ENCODE assay signal across 13 cellular contexts in the genomic region with DNA sequence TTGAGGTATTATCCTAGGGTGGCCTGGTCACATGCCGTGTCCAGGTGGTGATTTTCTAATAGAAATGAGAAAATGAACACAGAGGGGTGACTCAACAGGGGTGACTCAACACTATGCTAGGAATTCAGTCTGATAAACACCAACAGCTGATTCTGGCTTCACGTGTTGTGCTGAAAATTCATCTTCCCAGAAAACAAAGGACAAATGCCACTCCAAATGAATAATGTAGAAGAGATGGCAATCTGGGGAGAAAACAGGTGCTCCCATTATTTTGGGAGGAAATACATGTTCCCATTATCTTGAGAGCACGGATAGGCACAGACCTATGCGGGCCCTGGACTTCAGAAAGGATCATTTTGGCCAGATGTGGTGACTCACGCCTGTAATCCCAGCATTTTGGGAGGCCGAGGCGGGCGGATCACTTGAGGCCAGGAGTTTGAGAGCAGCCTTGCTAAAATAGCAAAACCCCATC.
DNase-seq lines count a peak whose midpoint lies in the region; ATAC-seq and TF ChIP-seq lines count a peak whose summit lies in the region.
"Had no signal": no experiment of that assay in that cellular context is flagged by ENCODE, and none has a peak within 500 bp of the region (broad histone marks: within the 10 kb centered on the region; RNA-seq: fewer than 3 reads in every experiment).

No MANE protein-coding gene starts in this region.

- no peak for TF ChIP-seq CTCF in foreskin keratinocyte (conservative IDR thresholded peaks at IDR 0.05)

- H3K9me3 ChIP-seq in adipocyte (ENCODE audit: control insufficient read depth, low read length), result no peaks in the 10 kb centered on the region
- no peaks in the 10 kb centered on the region for H3K9me3 ChIP-seq in skeletal muscle satellite cell (replicated peaks; ENCODE audit: low read length)

- H3K27me3 ChIP-seq in adipocyte (replicated peaks; ENCODE audit: control insufficient read depth, insufficient read depth, low read length) (no peaks in the 10 kb centered on the region), foreskin keratinocyte (no peaks in the 10 kb centered on the region), skeletal muscle satellite cell (ENCODE audit: control insufficient read depth, insufficient read depth, low read length) (no peaks in the 10 kb centered on the region)
- H3K27me3 ChIP-seq: neural progenitor cell had no signal

- H3K4me3 ChIP-seq in adipocyte (ENCODE audit: low read length), result no peak overlapping the region
- H3K4me3 ChIP-seq in skeletal muscle satellite cell (ENCODE audit: low read length), result no peak overlapping the region
- H3K4me3 ChIP-seq: neural progenitor cell had no signal

- no peak overlapping the region for H3K9ac ChIP-seq in adipocyte (ENCODE audit: low read length)
- H3K9ac ChIP-seq in skeletal muscle satellite cell (ENCODE audit: low read depth, low read length), result peak overlapping the region; percentile 44
- H3K9ac ChIP-seq: neural progenitor cell had no signal

- H3K4me1 ChIP-seq in adipocyte (ENCODE audit: control insufficient read depth, insufficient read depth, low read length), result peaks cover 14% of the 10 kb centered on the region
- peaks cover 9% of the 10 kb centered on the region for H3K4me1 ChIP-seq in foreskin keratinocyte
- H3K4me1 ChIP-seq in skeletal muscle satellite cell (ENCODE audit: control insufficient read depth, insufficient read depth, low read length), result peaks cover 17% of the 10 kb centered on the region
- H3K4me1 ChIP-seq: neural progenitor cell had no signal

- ATAC-seq in foreskin keratinocyte, result peak; percentile 99
- ATAC-seq in HG02678 (IDR thresholded peaks at IDR 0.05; ENCODE audit: unreplicated experiment), result no peak
- ATAC-seq in HG02588 (IDR thresholded peaks at IDR 0.05; ENCODE audit: unreplicated experiment), result no peak

- peak; percentile 70 for DNase-seq in HPDE6-E6E7 (ENCODE audit: extremely low spot score)
- DNase-seq in adipocyte (ENCODE audit: low read depth), result peak; percentile 57
- peak; percentile 82 to 93 for DNase-seq in foreskin keratinocyte
- DNase-seq in islet precursor cell, result no peak
- no peak for DNase-seq in activated CD4-positive, alpha-beta T cell treated with anti-CD3 and anti-CD28 coated beads for 48 hours
- DNase-seq: central memory CD4-positive, alpha-beta T cell; GF-D8; NCI-H524 treated with DMSO at 0.1 percent for 48 hours; stimulated activated CD4-positive, alpha-beta T cell treated with anti-CD3 and anti-CD28 coated beads, Interleukin-4, amount 100 ng/mL, for 24 hours had no signal

- peak overlapping the region; percentile 3 for H3K4me2 ChIP-seq in skeletal muscle satellite cell (ENCODE audit: low read length)
- H3K4me2 ChIP-seq: neural progenitor cell had no signal

- peak overlapping the region; percentile 54 for H3K27ac ChIP-seq in foreskin keratinocyte
- H3K27ac ChIP-seq: neural progenitor cell had no signal

- peaks cover 22% of the 10 kb centered on the region for H3K36me3 ChIP-seq in adipocyte (ENCODE audit: control insufficient read depth, insufficient read depth, low read length, severe bottlenecking)
- peaks cover 32% of the 10 kb centered on the region for H3K36me3 ChIP-seq in skeletal muscle satellite cell (ENCODE audit: insufficient read depth, low read length)
- H3K36me3 ChIP-seq: neural progenitor cell had no signal

Comparison
In these comparisons a context has a peak if more than half of its experiments do, and no peak if none do; other contexts are left out.
1. DNase-seq: peak in HPDE6-E6E7 (single experiment), adipocyte (single experiment) and foreskin keratinocyte (2 of 2); none in islet precursor cell (single experiment) and activated CD4-positive, alpha-beta T cell treated with anti-CD3 and anti-CD28 coated beads for 48 hours (single experiment).